Comparison of ENCODE assay signal across 8 cellular contexts in the genomic region with DNA sequence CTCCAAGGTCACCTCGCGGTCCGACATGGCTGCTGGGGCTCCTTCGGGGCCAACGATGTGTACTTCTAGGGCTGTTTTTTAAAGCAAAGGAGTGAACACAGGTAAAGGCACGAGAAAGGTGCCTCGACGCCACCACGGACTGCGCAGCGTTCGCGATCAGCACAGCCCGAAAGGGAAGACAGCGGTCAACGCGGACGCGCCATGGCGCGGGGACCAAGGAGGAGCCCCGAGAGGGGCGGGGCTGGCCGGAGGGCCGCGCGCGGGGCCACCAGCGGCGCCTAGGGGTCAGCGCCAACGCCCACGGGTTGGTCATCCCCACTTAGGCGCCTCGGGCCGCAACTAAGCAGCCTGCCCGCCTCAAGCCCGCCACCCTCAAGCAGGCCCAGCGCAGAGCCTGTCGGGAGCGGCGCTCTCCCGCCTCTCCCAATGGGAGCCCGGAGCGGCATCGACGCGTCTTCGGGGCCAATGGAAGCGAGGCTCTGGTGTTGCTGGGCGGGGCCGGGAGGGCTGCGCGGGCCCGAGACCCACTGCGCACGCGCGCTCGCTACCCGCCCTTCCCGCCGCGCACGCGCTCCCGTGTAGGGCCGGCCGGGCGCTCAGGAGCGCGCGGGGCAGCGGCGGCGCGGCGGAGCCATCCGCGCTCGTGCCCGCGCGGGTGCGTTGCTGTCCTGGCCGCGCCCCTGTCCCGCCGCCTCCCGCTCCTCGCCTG. TPM values are rescaled to one million over a fixed set of nuclear protein-coding genes. Genes with fewer than 3 reads are reported as not detected.
DNase-seq lines count a peak whose midpoint lies in the region; ATAC-seq, FAIRE-seq and TF ChIP-seq lines count a peak whose summit lies in the region.

A gene with protein sequence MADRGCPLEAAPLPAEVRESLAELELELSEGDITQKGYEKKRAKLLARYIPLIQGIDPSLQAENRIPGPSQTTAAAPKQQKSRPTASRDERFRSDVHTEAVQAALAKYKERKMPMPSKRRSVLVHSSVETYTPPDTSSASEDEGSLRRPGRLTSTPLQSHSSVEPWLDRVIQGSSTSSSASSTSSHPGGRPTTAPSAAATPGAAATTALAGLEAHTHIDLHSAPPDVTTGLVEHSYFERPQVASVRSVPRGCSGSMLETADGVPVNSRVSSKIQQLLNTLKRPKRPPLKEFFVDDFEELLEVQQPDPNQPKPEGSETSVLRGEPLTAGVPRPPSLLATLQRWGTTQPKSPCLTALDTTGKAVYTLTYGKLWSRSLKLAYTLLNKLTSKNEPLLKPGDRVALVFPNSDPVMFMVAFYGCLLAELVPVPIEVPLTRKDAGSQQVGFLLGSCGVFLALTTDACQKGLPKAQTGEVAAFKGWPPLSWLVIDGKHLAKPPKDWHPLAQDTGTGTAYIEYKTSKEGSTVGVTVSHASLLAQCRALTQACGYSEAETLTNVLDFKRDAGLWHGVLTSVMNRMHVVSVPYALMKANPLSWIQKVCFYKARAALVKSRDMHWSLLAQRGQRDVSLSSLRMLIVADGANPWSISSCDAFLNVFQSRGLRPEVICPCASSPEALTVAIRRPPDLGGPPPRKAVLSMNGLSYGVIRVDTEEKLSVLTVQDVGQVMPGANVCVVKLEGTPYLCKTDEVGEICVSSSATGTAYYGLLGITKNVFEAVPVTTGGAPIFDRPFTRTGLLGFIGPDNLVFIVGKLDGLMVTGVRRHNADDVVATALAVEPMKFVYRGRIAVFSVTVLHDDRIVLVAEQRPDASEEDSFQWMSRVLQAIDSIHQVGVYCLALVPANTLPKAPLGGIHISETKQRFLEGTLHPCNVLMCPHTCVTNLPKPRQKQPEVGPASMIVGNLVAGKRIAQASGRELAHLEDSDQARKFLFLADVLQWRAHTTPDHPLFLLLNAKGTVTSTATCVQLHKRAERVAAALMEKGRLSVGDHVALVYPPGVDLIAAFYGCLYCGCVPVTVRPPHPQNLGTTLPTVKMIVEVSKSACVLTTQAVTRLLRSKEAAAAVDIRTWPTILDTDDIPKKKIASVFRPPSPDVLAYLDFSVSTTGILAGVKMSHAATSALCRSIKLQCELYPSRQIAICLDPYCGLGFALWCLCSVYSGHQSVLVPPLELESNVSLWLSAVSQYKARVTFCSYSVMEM (N-terminal part only) (plus strand): TSS at position 577 of the 709 bp plus-strand sequence. CDS start 241 bp downstream, outside the sequence.

- no peaks in the 10 kb centered on the region for H3K27me3 Mint-ChIP-seq in activated CD8-positive, alpha-beta memory T cell treated with anti-CD3 and anti-CD28 coated beads, Interleukin-2, amount 10 ng/mL, durations not matched to agents 7 days and 5 days

- H2AFZ ChIP-seq in H1 (ENCODE audit: low read length): peak within 1 kb of the TSS; percentile 71; the same call in 1 of the 2 replicates
- peak within 1 kb of the TSS; percentile 92 for H2AFZ ChIP-seq in mesenchymal stem cell (ENCODE audit: low read depth, low read length)

- peaks cover 36% of the 10 kb centered on the region for H3K4me1 Mint-ChIP-seq in activated CD8-positive, alpha-beta memory T cell treated with anti-CD3 and anti-CD28 coated beads, Interleukin-2, amount 10 ng/mL, durations not matched to agents 7 days and 5 days

- H2BK120ac ChIP-seq in H1 (replicated peaks; ENCODE audit: low read depth, low read length) (peak within 1 kb of the TSS; percentile 24), mesenchymal stem cell (ENCODE audit: low read depth, low read length) (peak within 1 kb of the TSS; percentile 59)

- peak within 1 kb of the TSS; percentile 94 for H4K91ac ChIP-seq in H1 (replicated peaks; ENCODE audit: insufficient read length, low read length)
- peak within 1 kb of the TSS; percentile 92 for H4K91ac ChIP-seq in mesenchymal stem cell (ENCODE audit: low read length)

- H3K9ac ChIP-seq in HUES48 (ENCODE audit: low read depth, low read length): peak within 1 kb of the TSS; percentile 90
- peak within 1 kb of the TSS; percentile 99 for H3K9ac ChIP-seq in NT2/D1 (ENCODE audit: insufficient read length, low read depth)
- peak within 1 kb of the TSS; percentile 75 to 93 (median 88) for H3K9ac ChIP-seq in H1 (replicated peaks in 1 of 4; ENCODE audit: extremely low read depth in 1 of 4, low read depth in 3 of 4, low read length in 3 of 4)
- H3K9ac ChIP-seq in mesenchymal stem cell (ENCODE audit: low read length): peak within 1 kb of the TSS; percentile 89

- H3K9me3 Mint-ChIP-seq in activated CD8-positive, alpha-beta memory T cell treated with anti-CD3 and anti-CD28 coated beads, Interleukin-2, amount 10 ng/mL, durations not matched to agents 7 days and 5 days (ENCODE audit: low read depth): no peaks in the 10 kb centered on the region

- 0% methylated on average over 9 of the region's 91 CpGs; no CpG with 5 or more reads in 1 of the 2 experiments for WGBS in H1 (ENCODE audit: extremely low coverage in 1 of 2, insufficient coverage in 1 of 2, insufficient read length in 1 of 2, insufficient replicate concordance in 2 of 2, low coverage in 1 of 2, low lambda C conversion rate in 2 of 2, missing lambda C conversion rate in 1 of 2), 2 experiments
- WGBS in mesenchymal stem cell: under 1% methylated on average over 76 of the region's 91 CpGs

- peak in 2 of 3 experiments; percentile 8 to 12; a peak in 2 of 4 replicates for TF ChIP-seq CTCF in H1 (IDR thresholded peaks at IDR 0.05; ENCODE audit: control extremely low read depth in 1 of 3, insufficient read depth in 1 of 3, low read depth in 1 of 3, low read length in 3 of 3)

- TF ChIP-seq POLR2A in H1 (IDR thresholded peaks at IDR 0.05; ENCODE audit: control extremely low read depth in 1 of 2, low read depth in 2 of 2, low read length in 2 of 2): peak; percentile 77 to 90

- H2AK5ac ChIP-seq in H1 (ENCODE audit: low read depth, low read length) (peak within 1 kb of the TSS; percentile 89), mesenchymal stem cell (ENCODE audit: low read length, severe bottlenecking) (no peak within 1 kb of the TSS)

- H3K27ac ChIP-seq in HUES48 (ENCODE audit: low read depth, low read length) (peak within 1 kb of the TSS; percentile 93), H1 (ENCODE audit: low read depth, low read length) (peak within 1 kb of the TSS; percentile 86), mesenchymal stem cell (ENCODE audit: low read length, poor library complexity, severe bottlenecking) (peak within 1 kb of the TSS; percentile 75)

- H3K9me3 ChIP-seq in HUES48 (ENCODE audit: control insufficient read depth, insufficient read depth, low read length) (no peaks in the 10 kb centered on the region), NT2/D1 (ENCODE audit: insufficient read depth, low read length) (no peaks in the 10 kb centered on the region), H1 (ENCODE audit: insufficient read depth in 2 of 2, low read depth in 1 of 2, low read length in 1 of 2) (no peaks in the 10 kb centered on the region), mesenchymal stem cell (ENCODE audit: control insufficient read depth, low read length) (no peaks in the 10 kb centered on the region)

- H3K79me2 ChIP-seq in H1 (ENCODE audit: control insufficient read depth in 1 of 2, insufficient read depth in 2 of 2, low read length in 2 of 2): peaks cover 0 to 55% of the 10 kb centered on the region in 2 experiments; a peak in 2 of 4 replicates

- H3K4me1 ChIP-seq in HUES48 (ENCODE audit: control insufficient read depth, insufficient read depth, low read length) (peaks cover 6% of the 10 kb centered on the region), NT2/D1 (ENCODE audit: insufficient read depth, insufficient read length) (peaks cover 2% of the 10 kb centered on the region), H1 (replicated peaks in 1 of 4; ENCODE audit: control insufficient read depth in 3 of 4, insufficient read depth in 4 of 4, low read length in 3 of 4) (peaks cover 0 to 6% (median 2%) of the 10 kb centered on the region in 4 experiments; a peak in 4 of 7 replicates), mesenchymal stem cell (ENCODE audit: control insufficient read depth, insufficient read depth, low read depth, low read length) (peaks cover 8% of the 10 kb centered on the region)

- H3K23ac ChIP-seq in H1 (ENCODE audit: insufficient read length) (no peak within 1 kb of the TSS), mesenchymal stem cell (ENCODE audit: low read length in 2 of 2) (peak within 1 kb of the TSS in 1 of 2 experiments; percentile 91)

- CTCF ChIA-PET in activated CD8-positive, alpha-beta memory T cell treated with anti-CD3 and anti-CD28 coated beads, Interleukin-2, amount 10 ng/mL, durations not matched to agents 7 days and 5 days (lab: Charles Lee): interaction anchor here (0.7 to 3.3 kb wide), 7 partner anchors 33 to 315 kb away, joined by 3 to 9 read pairs (median 4); no protein-coding TSS in a partner anchor
- CTCF ChIA-PET in H1 (lab: Charles Lee; ENCODE audit: partially characterized antibody): interaction anchor here (0.9 to 1.6 kb wide), 3 partner anchors 22 to 84 kb away, joined by 3 read pairs; no protein-coding TSS in a partner anchor

- H3K4me3 ChIP-seq in HUES48 (ENCODE audit: low read depth, low read length) (peak within 1 kb of the TSS; percentile 92), NT2/D1 (ENCODE audit: insufficient read length, low read depth) (peak within 1 kb of the TSS; percentile 90), H1 (ENCODE audit: extremely low read depth in 1 of 4, insufficient read depth in 2 of 4, low read depth in 3 of 4, low read length in 4 of 4) (peak within 1 kb of the TSS; percentile 89 to 93 (median 90)), mesenchymal stem cell (ENCODE audit: insufficient read depth in 1 of 2, low read depth in 1 of 2, low read length in 2 of 2) (peak within 1 kb of the TSS; percentile 95 to 98)

- TF ChIP-seq EP300 in H1 (IDR thresholded peaks at IDR 0.05; ENCODE audit: borderline replicate concordance in 1 of 2, low read depth in 2 of 2, low read length in 2 of 2): no peak; a peak in 1 of 3 replicates

- peak within 1 kb of the TSS; percentile 95 for H3K56ac ChIP-seq in H1 (replicated peaks; ENCODE audit: insufficient read length, low read depth, low read length)

- H4K5ac ChIP-seq in H1 (ENCODE audit: insufficient read length, low read depth, low read length): peak within 1 kb of the TSS; percentile 91

- TF ChIP-seq RAD21 in H1 (IDR thresholded peaks at IDR 0.05 in 1 of 2, conservative IDR thresholded peaks at IDR 0.05 in 1 of 2; ENCODE audit: low read depth in 2 of 2, low read length in 2 of 2): 0 out of 4 replicates have a peak, but pooled peaks of 1 of the 2 experiments have one; percentile 6

- peak within 1 kb of the TSS; percentile 86 for H3K27ac Mint-ChIP-seq in activated CD8-positive, alpha-beta memory T cell treated with anti-CD3 and anti-CD28 coated beads, Interleukin-2, amount 10 ng/mL, durations not matched to agents 7 days and 5 days

- no peak within 1 kb of the TSS; the same call in 1 of the 2 replicates for H2BK20ac ChIP-seq in H1 (ENCODE audit: low read length)

- H3K36me3 Mint-ChIP-seq in activated CD8-positive, alpha-beta memory T cell treated with anti-CD3 and anti-CD28 coated beads, Interleukin-2, amount 10 ng/mL, durations not matched to agents 7 days and 5 days: peaks cover 27% of the 10 kb centered on the region

- H3K14ac ChIP-seq in H1 (ENCODE audit: insufficient read length): peak within 1 kb of the TSS; percentile 85
- peak within 1 kb of the TSS; percentile 87 to 99 for H3K14ac ChIP-seq in mesenchymal stem cell (ENCODE audit: low read length in 2 of 2)

- H2BK12ac ChIP-seq in H1 (ENCODE audit: low read depth, low read length): peak within 1 kb of the TSS; percentile 68
- H2BK12ac ChIP-seq in mesenchymal stem cell (ENCODE audit: low read length in 2 of 2): peak within 1 kb of the TSS; percentile 9 to 91

- H3K4me3 Mint-ChIP-seq in activated CD8-positive, alpha-beta memory T cell treated with anti-CD3 and anti-CD28 coated beads, Interleukin-2, amount 10 ng/mL, durations not matched to agents 7 days and 5 days: peak within 1 kb of the TSS; percentile 87

- ATAC-seq in GM21423 (IDR thresholded peaks at IDR 0.05; ENCODE audit: unreplicated experiment): peak; percentile 95
- peak; percentile 98 for ATAC-seq in activated CD8-positive, alpha-beta memory T cell treated with anti-CD3 and anti-CD28 coated beads, Interleukin-2, amount 10 ng/mL, durations not matched to agents 7 days and 5 days

- DNase-seq in Caki2 (ENCODE audit: low read depth) (peak; percentile 98), NT2/D1 (ENCODE audit: low read depth, low spot score) (peak; percentile 98), H1 (ENCODE audit: low read depth in 1 of 2, low spot score in 2 of 2) (peak; percentile 91 to 94), mesenchymal stem cell (peak; percentile 97)
- DNase-seq in activated CD8-positive, alpha-beta memory T cell treated with anti-CD3 and anti-CD28 coated beads, Interleukin-2, amount 10 ng/mL, durations not matched to agents 7 days and 5 days: peak; percentile 96
- DNase-seq in stimulated activated CD8-positive, alpha-beta memory T cell treated with anti-CD3 and anti-CD28 coated beads, Interleukin-12 subunit alpha, Interleukin-12 subunit beta, amount 100 ng/mL, for 24 hours (ENCODE audit: extremely low read depth): peak; percentile 84

- H2BK15ac ChIP-seq in H1 (ENCODE audit: low read length) (peak within 1 kb of the TSS; percentile 83), mesenchymal stem cell (ENCODE audit: low read depth, poor library complexity, severe bottlenecking) (peak within 1 kb of the TSS; percentile 95)

- no peak for FAIRE-seq in H1 (lab: Jason Lieb, UNC)

- H3K4me2 ChIP-seq in H1 (ENCODE audit: insufficient read depth in 1 of 2, low read depth in 2 of 2, low read length in 2 of 2) (peak within 1 kb of the TSS; percentile 97 to 100), mesenchymal stem cell (ENCODE audit: low read length, poor library complexity, severe bottlenecking) (peak within 1 kb of the TSS; percentile 98)

- H4K8ac ChIP-seq in H1 (ENCODE audit: extremely low read depth, insufficient read depth, low read length) (peak within 1 kb of the TSS; percentile 81), mesenchymal stem cell (ENCODE audit: low read length) (peak within 1 kb of the TSS; percentile 90)

- H3K27me3 ChIP-seq in HUES48 (ENCODE audit: control insufficient read depth, insufficient read depth, low read length) (no peaks in the 10 kb centered on the region), NT2/D1 (ENCODE audit: insufficient read depth, insufficient read length) (no peaks in the 10 kb centered on the region), H1 (replicated peaks in 1 of 4; ENCODE audit: control insufficient read depth in 3 of 4, extremely low read depth in 1 of 4, insufficient read depth in 3 of 4, low read length in 3 of 4) (no peaks in the 10 kb centered on the region), mesenchymal stem cell (ENCODE audit: control insufficient read depth in 1 of 2, insufficient read depth in 1 of 2, low read length in 2 of 2) (no peaks in the 10 kb centered on the region)

- H4K20me1 ChIP-seq in H1 (replicated peaks in 1 of 2; ENCODE audit: control insufficient read depth in 1 of 2, insufficient read depth in 2 of 2, low read length in 2 of 2): peaks cover 1 to 6% of the 10 kb centered on the region in 2 experiments

- H3K4ac ChIP-seq in H1 (replicated peaks; ENCODE audit: insufficient read length, low read depth, low read length) (peak within 1 kb of the TSS; percentile 97), mesenchymal stem cell (ENCODE audit: low read depth in 1 of 2, low read length in 2 of 2) (peak within 1 kb of the TSS; percentile 20 to 98)

- in situ Hi-C loops in Caki2 (cut with HindIII; ENCODE audit: low pct_unique_long_range_greater_than_20kb, low sequenced_read_pairs): no loop called here

- H3K79me1 ChIP-seq in H1 (ENCODE audit: low read depth, low read length) (peaks cover 12% of the 10 kb centered on the region; the same call in 1 of the 2 replicates), mesenchymal stem cell (replicated peaks; ENCODE audit: low read length, poor library complexity, severe bottlenecking) (peaks cover 39% of the 10 kb centered on the region)

- peak within 1 kb of the TSS; percentile 95 for H2BK5ac ChIP-seq in H1 (ENCODE audit: low read depth, low read length)
- H2BK5ac ChIP-seq in mesenchymal stem cell (ENCODE audit: low read depth, low read length, poor library complexity, severe bottlenecking): peak within 1 kb of the TSS; percentile 79

- H3K18ac ChIP-seq in H1 (ENCODE audit: extremely low read depth, low read length) (peak within 1 kb of the TSS; percentile 96), mesenchymal stem cell (ENCODE audit: low read depth in 1 of 2, low read length in 2 of 2) (peak within 1 kb of the TSS; percentile 96 to 97)

- peaks cover 8% of the 10 kb centered on the region for H3K23me2 ChIP-seq in H1 (ENCODE audit: low read depth, low read length)

- H3K36me3 ChIP-seq in HUES48 (ENCODE audit: control insufficient read depth, insufficient read depth, low read length): peaks cover 25% of the 10 kb centered on the region
- peaks cover 44% of the 10 kb centered on the region for H3K36me3 ChIP-seq in NT2/D1 (ENCODE audit: insufficient read depth, insufficient read length, low read length)
- H3K36me3 ChIP-seq in H1 (ENCODE audit: control insufficient read depth in 2 of 4, insufficient read depth in 4 of 4, low read length in 3 of 4): peaks cover 0 to 6% (median 3%) of the 10 kb centered on the region in 4 experiments; a peak in 3 of 8 replicates
- peaks cover 2 to 12% of the 10 kb centered on the region in 2 experiments for H3K36me3 ChIP-seq in mesenchymal stem cell (ENCODE audit: control insufficient read depth in 1 of 2, insufficient read depth in 2 of 2, low read depth in 1 of 2, low read length in 2 of 2)

- POLR2A ChIA-PET in H1 (lab: Charles Lee; ENCODE audit: partially characterized antibody): interaction anchor here (0.8 to 1.6 kb wide), 7 partner anchors 10 to 229 kb away, joined by 3 to 6 read pairs (median 3); no protein-coding TSS in a partner anchor

RNA-seq across cellular contexts. Expression of the gene that starts here (rescaled TPM):
- 14.6 and 16.8 TPM in 2 replicates for total RNA-seq in Caki2 (2014; rRNA removed; shearing (Covaris generic); ENCODE audit: low replicate concordance)
- 10 to 100 TPM; 43.4 to 70.4 TPM for total RNA-seq in activated CD8-positive, alpha-beta memory T cell treated with anti-CD3 and anti-CD28 coated beads, Interleukin-2, amount 10 ng/mL, durations not matched to agents 7 days and 5 days
- total RNA-seq in H1 (2021; fragmentation: NEBNext Ultra II Directional; extraction: Animal tissue kit (Norgen Biotek cat#: 25700)): 24.4 and 27.1 TPM in 2 replicates
- polyA plus RNA-seq in H1 (2011; rRNA removed): 16.0 and 23.2 TPM in 2 replicates
- polyA plus RNA-seq in H1 (2011; cell fraction: cytosol; rRNA removed): 26.8 TPM
- polyA plus RNA-seq in H1 (2011; cell fraction: nucleus; rRNA removed): 86.2 TPM
- 17.7 to 23.0 TPM (median 21.3 TPM) in 4 replicates for polyA plus RNA-seq in H1 (2012, experiment 1 of 2)
- 5.8 TPM for polyA plus RNA-seq in H1 (2012, experiment 2 of 2)
- 11.7 TPM for polyA plus RNA-seq in H1 (2013, experiment 1 of 2)
- 10.8 TPM for polyA plus RNA-seq in H1 (2013, experiment 2 of 2)
- 35.7 and 43.9 TPM in 2 replicates for polyA minus RNA-seq in H1 (2011; rRNA and poly(A)+ RNA removed)
- 31.7 TPM for polyA minus RNA-seq in H1 (2011; cell fraction: cytosol; rRNA and poly(A)+ RNA removed)
- polyA minus RNA-seq in H1 (2011; cell fraction: nucleus; rRNA and poly(A)+ RNA removed): 62.1 TPM
- polyA plus RNA-seq in mesenchymal stem cell (2013, experiment 1 of 2): 14.2 TPM
- 13.3 TPM for polyA plus RNA-seq in mesenchymal stem cell (2013, experiment 2 of 2)

Comparison
In these comparisons a context has a peak if more than half of its experiments do, and no peak if none do; other contexts are left out.
1. Peak in every context shown above with its lines: DNase-seq, ATAC-seq, H3K4me3 ChIP-seq and H3K27ac ChIP-seq.